8 cellular contexts compared by ENCODE assay signal in genomic region chr3:33798113-33798417, GRCh38. TPM values are rescaled to one million over a fixed set of nuclear protein-coding genes. Genes with fewer than 3 reads are reported as not detected.
DNase-seq lines count a peak whose midpoint lies in the region; ATAC-seq and TF ChIP-seq lines count a peak whose summit lies in the region.

No MANE protein-coding gene starts in this region.

- H3K4me2 ChIP-seq in DND-41 (ENCODE audit: insufficient read depth, low read length): peak overlapping the region; percentile 86

- H3K4me3 Mint-ChIP-seq in naive B cell: peak overlapping the region; percentile 92 to 99 (median 98)

- no peaks in the 10 kb centered on the region for H3K27me3 Mint-ChIP-seq in naive B cell

- H4K20me1 ChIP-seq in DND-41 (ENCODE audit: insufficient read depth, low read length): peaks cover 3% of the 10 kb centered on the region; the same call in 1 of the 2 replicates

- peaks cover 1 to 2% of the 10 kb centered on the region in 2 donors for H3K36me3 Mint-ChIP-seq in naive B cell

- peak overlapping the region; percentile 85 for H3K27ac ChIP-seq in DND-41 (ENCODE audit: low read length)
- H3K27ac ChIP-seq in HUES48 (ENCODE audit: low read depth, low read length): peak overlapping the region; percentile 94

- peaks cover 31% of the 10 kb centered on the region for H3K4me1 ChIP-seq in DND-41 (ENCODE audit: insufficient read depth, low read length)
- peaks cover 18% of the 10 kb centered on the region for H3K4me1 ChIP-seq in HUES48 (ENCODE audit: control insufficient read depth, insufficient read depth, low read length)

- peak overlapping the region; percentile 95 to 99 (median 99) for H3K27ac Mint-ChIP-seq in naive B cell

- no peaks in the 10 kb centered on the region for H3K9me3 Mint-ChIP-seq in naive B cell

- peaks cover 32 to 49% (median 48%) of the 10 kb centered on the region in 3 donors for H3K4me1 Mint-ChIP-seq in naive B cell

- H2AFZ ChIP-seq in DND-41 (ENCODE audit: low read depth, low read length): peak overlapping the region; percentile 92

- H3K9ac ChIP-seq in DND-41 (ENCODE audit: low read depth, low read length): peak overlapping the region; percentile 82
- H3K9ac ChIP-seq in HUES48 (ENCODE audit: low read depth, low read length): peak overlapping the region; percentile 53

- DNase-seq in DND-41: no peak
- DNase-seq in choroid plexus epithelial cell (ENCODE audit: low read depth): no peak
- DNase-seq in naive B cell: no peak
- no peak for DNase-seq in stimulated activated CD4-positive, alpha-beta T cell treated with anti-CD3 and anti-CD28 coated beads, Interleukin-4, amount 100 ng/mL, for 4 hours
- DNase-seq in glomerular visceral epithelial cell (ENCODE audit: extremely low spot score): no peak
- DNase-seq in NCI-H1436 (lab: John Stamatoyannopoulos, UW): no peak

- H3K79me2 ChIP-seq in DND-41 (ENCODE audit: insufficient read depth, low read length): peaks cover 49% of the 10 kb centered on the region

- no peaks in the 10 kb centered on the region for H3K27me3 ChIP-seq in DND-41 (ENCODE audit: insufficient read depth, low read length, poor library complexity)
- H3K27me3 ChIP-seq in HUES48 (ENCODE audit: control insufficient read depth, insufficient read depth, low read length): no peaks in the 10 kb centered on the region

- peak overlapping the region; percentile 64 to 93 for H3K4me3 ChIP-seq in DND-41 (ENCODE audit: low read depth in 1 of 2, low read length in 2 of 2)
- peak overlapping the region; percentile 94 for H3K4me3 ChIP-seq in HUES48 (ENCODE audit: low read depth, low read length)
- H3K4me3 ChIP-seq in choroid plexus epithelial cell (ENCODE audit: low read depth, low read length): peak overlapping the region; percentile 94

- H3K9me3 ChIP-seq in DND-41 (ENCODE audit: insufficient read depth, low read length, severe bottlenecking) (no peaks in the 10 kb centered on the region), HUES48 (ENCODE audit: control insufficient read depth, insufficient read depth, low read length) (peaks cover 2% of the 10 kb centered on the region; the same call in 1 of the 2 replicates)

- ATAC-seq in DND-41 (ENCODE audit: insufficient read depth, low read depth) (peak; percentile 59; the same call in 2 of the 3 replicates), GM21515 (IDR thresholded peaks at IDR 0.05; ENCODE audit: unreplicated experiment) (peak; percentile 52), naive B cell (ENCODE audit: low read depth in 2 of 2) (peak; percentile 61 to 71)

- TF ChIP-seq CTCF in DND-41 (IDR thresholded peaks at IDR 0.05; ENCODE audit: borderline replicate concordance, extremely low read depth, low read length, poor library complexity, severe bottlenecking) (no peak), choroid plexus epithelial cell (conservative IDR thresholded peaks at IDR 0.05; ENCODE audit: low read depth, low read length) (no peak)

- peaks cover 16% of the 10 kb centered on the region for H3K36me3 ChIP-seq in DND-41 (ENCODE audit: insufficient read depth, low read length)
- peaks cover 4% of the 10 kb centered on the region; the same call in 1 of the 2 replicates for H3K36me3 ChIP-seq in HUES48 (ENCODE audit: control insufficient read depth, insufficient read depth, low read length)

RNA-seq across cellular contexts. Expression of gene PDCD6IP, which starts 0.4 kb away (rescaled TPM):
- polyA plus RNA-seq in naive B cell (ENCODE audit: low read depth in 6 of 6): 10 to 100 TPM; 48.1 to 97.8 (median 91.0) TPM
